In the genomic region with DNA sequence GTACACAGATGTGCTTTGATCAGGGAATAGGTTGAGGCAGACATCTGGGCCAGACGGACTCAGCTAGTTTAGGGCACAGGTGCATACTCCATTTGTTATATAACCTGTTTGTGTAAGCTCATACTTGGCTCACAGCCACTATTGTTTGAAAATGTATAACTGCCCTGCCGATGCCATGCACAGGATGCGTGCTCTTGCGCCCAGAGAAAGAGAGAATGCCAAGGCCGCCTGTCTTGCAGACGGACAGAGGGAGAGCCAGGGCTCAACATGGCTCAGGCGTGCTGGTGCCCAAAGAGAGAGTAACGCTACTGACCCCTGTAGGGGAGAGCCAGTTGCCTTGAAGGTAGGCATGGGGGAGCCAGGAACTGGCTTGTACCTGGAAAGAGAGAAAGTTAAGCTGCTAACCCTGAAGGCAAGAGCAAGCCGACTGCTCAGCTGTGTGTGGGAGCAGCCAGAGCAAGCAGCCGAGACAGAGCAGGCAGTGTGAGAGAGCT, we compare ENCODE assay signal across 1 cellular context.
TF ChIP-seq lines count a peak whose summit lies in the region.

No MANE protein-coding gene starts in this region.

TF ChIP-seq in GM23338, 12 proteins besides CTCF, POLR2A, EP300 and RAD21 (continued from another document):
- TF ChIP-seq, protein P1, sequence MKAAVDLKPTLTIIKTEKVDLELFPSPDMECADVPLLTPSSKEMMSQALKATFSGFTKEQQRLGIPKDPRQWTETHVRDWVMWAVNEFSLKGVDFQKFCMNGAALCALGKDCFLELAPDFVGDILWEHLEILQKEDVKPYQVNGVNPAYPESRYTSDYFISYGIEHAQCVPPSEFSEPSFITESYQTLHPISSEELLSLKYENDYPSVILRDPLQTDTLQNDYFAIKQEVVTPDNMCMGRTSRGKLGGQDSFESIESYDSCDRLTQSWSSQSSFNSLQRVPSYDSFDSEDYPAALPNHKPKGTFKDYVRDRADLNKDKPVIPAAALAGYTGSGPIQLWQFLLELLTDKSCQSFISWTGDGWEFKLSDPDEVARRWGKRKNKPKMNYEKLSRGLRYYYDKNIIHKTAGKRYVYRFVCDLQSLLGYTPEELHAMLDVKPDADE (IDR thresholded peaks at IDR 0.05), result no peak
- TF ChIP-seq STAT1 (IDR thresholded peaks at IDR 0.05; ENCODE audit: unreplicated experiment) (no peak), CREB1 (CRISPR knock-in tag; IDR thresholded peaks at IDR 0.05; ENCODE audit: low read depth) (no peak), POLR2AphosphoS5 (IDR thresholded peaks at IDR 0.05; ENCODE audit: low read depth) (no peak), NANOG (IDR thresholded peaks at IDR 0.05; ENCODE audit: borderline replicate concordance) (no peak), EZH2 (IDR thresholded peaks at IDR 0.05; ENCODE audit: low read depth, unreplicated experiment) (no peak), JUNB (IDR thresholded peaks at IDR 0.05; ENCODE audit: unreplicated experiment) (no peak), ZNF114 (CRISPR knock-in tag; IDR thresholded peaks at IDR 0.05) (no peak), EZH2phosphoT487 (IDR thresholded peaks at IDR 0.05; ENCODE audit: unreplicated experiment) (no peak)
- TF ChIP-seq, protein P2, sequence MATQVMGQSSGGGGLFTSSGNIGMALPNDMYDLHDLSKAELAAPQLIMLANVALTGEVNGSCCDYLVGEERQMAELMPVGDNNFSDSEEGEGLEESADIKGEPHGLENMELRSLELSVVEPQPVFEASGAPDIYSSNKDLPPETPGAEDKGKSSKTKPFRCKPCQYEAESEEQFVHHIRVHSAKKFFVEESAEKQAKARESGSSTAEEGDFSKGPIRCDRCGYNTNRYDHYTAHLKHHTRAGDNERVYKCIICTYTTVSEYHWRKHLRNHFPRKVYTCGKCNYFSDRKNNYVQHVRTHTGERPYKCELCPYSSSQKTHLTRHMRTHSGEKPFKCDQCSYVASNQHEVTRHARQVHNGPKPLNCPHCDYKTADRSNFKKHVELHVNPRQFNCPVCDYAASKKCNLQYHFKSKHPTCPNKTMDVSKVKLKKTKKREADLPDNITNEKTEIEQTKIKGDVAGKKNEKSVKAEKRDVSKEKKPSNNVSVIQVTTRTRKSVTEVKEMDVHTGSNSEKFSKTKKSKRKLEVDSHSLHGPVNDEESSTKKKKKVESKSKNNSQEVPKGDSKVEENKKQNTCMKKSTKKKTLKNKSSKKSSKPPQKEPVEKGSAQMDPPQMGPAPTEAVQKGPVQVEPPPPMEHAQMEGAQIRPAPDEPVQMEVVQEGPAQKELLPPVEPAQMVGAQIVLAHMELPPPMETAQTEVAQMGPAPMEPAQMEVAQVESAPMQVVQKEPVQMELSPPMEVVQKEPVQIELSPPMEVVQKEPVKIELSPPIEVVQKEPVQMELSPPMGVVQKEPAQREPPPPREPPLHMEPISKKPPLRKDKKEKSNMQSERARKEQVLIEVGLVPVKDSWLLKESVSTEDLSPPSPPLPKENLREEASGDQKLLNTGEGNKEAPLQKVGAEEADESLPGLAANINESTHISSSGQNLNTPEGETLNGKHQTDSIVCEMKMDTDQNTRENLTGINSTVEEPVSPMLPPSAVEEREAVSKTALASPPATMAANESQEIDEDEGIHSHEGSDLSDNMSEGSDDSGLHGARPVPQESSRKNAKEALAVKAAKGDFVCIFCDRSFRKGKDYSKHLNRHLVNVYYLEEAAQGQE (IDR thresholded peaks at IDR 0.05; ENCODE audit: unreplicated experiment), result no peak
